In the genomic region with DNA sequence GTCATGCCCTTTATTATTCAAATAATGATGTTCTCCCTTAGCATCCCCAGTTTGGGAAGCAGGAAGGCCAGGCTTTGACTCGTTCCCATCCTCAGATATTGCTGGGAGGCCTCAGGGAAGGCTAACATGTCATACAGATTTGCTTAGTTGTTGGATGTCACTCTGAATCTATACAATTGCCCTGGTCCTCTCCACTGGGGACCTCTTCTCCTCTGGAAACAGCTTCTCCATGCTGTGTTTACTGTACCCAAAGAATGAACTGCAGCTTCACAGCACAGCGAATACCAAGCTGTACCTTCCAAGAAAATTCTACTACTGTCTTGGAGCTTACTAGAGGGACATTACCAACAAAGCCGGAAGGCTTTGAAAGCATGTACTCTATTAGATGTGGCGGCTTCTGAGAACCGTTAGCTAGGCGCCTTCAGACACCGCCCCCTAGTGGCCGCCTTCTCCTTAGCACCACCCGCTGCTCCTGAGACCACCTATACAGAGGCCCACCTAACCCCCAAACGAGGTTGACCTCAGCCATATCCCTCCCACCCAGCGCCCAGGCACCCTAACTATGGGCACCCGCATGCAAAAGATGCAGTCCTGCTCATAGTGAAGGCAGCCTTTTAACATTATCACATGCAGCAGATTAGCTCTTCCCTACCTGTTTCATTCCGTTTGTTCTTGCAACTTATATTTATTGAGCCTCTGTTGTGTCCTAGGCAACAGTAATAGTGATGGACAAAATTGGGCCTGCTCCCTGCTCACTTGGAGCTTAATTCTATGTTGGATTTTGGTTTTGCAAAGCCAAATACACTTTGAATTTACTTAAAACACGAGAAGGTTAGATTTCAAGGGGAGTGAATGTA, we compare ENCODE assay signal across 1 cellular context.
TF ChIP-seq lines count a peak whose summit lies in the region.

No MANE protein-coding gene starts in this region.

TF ChIP-seq in SK-N-SH treated with all-trans-retinoic acid at 6 μM for 48 hours, 23 proteins besides CTCF, POLR2A, EP300 and RAD21 (continued from another document):
- TF ChIP-seq OSR1 (CRISPR knock-in tag; IDR thresholded peaks at IDR 0.05) (no peak), RARB (CRISPR knock-in tag; IDR thresholded peaks at IDR 0.05) (no peak), TCF4 (CRISPR knock-in tag; IDR thresholded peaks at IDR 0.05; ENCODE audit: borderline replicate concordance) (no peak), CSDC2 (CRISPR knock-in tag; IDR thresholded peaks at IDR 0.05) (no peak), SNAI2 (CRISPR knock-in tag; IDR thresholded peaks at IDR 0.05) (no peak), ZNF8 (CRISPR knock-in tag; IDR thresholded peaks at IDR 0.05) (no peak)
- TF ChIP-seq, protein P1, sequence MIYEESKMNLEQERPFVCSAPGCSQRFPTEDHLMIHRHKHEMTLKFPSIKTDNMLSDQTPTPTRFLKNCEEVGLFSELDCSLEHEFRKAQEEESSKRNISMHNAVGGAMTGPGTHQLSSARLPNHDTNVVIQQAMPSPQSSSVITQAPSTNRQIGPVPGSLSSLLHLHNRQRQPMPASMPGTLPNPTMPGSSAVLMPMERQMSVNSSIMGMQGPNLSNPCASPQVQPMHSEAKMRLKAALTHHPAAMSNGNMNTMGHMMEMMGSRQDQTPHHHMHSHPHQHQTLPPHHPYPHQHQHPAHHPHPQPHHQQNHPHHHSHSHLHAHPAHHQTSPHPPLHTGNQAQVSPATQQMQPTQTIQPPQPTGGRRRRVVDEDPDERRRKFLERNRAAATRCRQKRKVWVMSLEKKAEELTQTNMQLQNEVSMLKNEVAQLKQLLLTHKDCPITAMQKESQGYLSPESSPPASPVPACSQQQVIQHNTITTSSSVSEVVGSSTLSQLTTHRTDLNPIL (CRISPR knock-in tag; IDR thresholded peaks at IDR 0.05; ENCODE audit: low read depth): no peak
TF ChIP-seq in SK-N-SH treated with all-trans-retinoic acid at 6 μM for 48 hours: peak in this region for 0.
